Comparison of ENCODE assay signal across 8 cellular contexts in genomic region chr16:30571444-30572322, GRCh38. TPM values are rescaled to one million over a fixed set of nuclear protein-coding genes. Genes with fewer than 3 reads are reported as not detected.
A peak's percentile ranks its signal among the peaks of the same experiment; 100 is the strongest.
DNase-seq lines count a peak whose midpoint lies in the region; ATAC-seq and TF ChIP-seq lines count a peak whose summit lies in the region.

TSS of gene ZNF688 (minus strand) at chr16:30571714. CDS start at chr16:30571629, 85 bp downstream.

- H3K9me3 Mint-ChIP-seq in activated CD4-positive, alpha-beta T cell treated with anti-CD3 and anti-CD28 coated beads, Interleukin-2, amount 10 ng/mL, durations not matched to agents 7 days and 5 days, result no peaks in the 10 kb centered on the region
- H3K9me3 Mint-ChIP-seq in dendritic cell treated with granulocyte-macrophage colony-stimulating factor and Interleukin-4, amounts not matched to agents 40 ng/mL and 50 ng/mL, for 4 days, result no peaks in the 10 kb centered on the region

- peak; percentile 93 for DNase-seq in BE2C
- DNase-seq in GM19240 (ENCODE audit: insufficient read length, low spot score), result peak; percentile 96
- DNase-seq in NCI-H69 (lab: John Stamatoyannopoulos, UW), result peak; percentile 99
- DNase-seq in activated CD4-positive, alpha-beta T cell treated with anti-CD3 and anti-CD28 coated beads, Interleukin-2, amount 10 ng/mL, durations not matched to agents 7 days and 5 days, result peak; percentile 98
- DNase-seq in left lobe of liver (ENCODE audit: low spot score), result peak; percentile 89
- peak; percentile 94 for DNase-seq in stimulated activated CD4-positive, alpha-beta T cell treated with anti-CD3 and anti-CD28 coated beads, Interleukin-2, amount 100 ng/mL, for 4 hours (ENCODE audit: low read depth)

- CTCF ChIA-PET in activated CD4-positive, alpha-beta T cell treated with anti-CD3 and anti-CD28 coated beads, Interleukin-2, amount 10 ng/mL, durations not matched to agents 7 days and 5 days (lab: Charles Lee), result interaction anchor here (0.9 to 2.6 kb wide), 14 partner anchors 13 to 162 kb away, joined by 3 to 16 read pairs (median 5); partner anchors contain the start of genes DCTPP1, ZNF747, ZNF764 and ZNF785

- peak; percentile 77 for ATAC-seq in HG03460 (IDR thresholded peaks at IDR 0.05; ENCODE audit: unreplicated experiment)
- ATAC-seq in left lobe of liver, result peak; percentile 86

- intact Hi-C loops in dendritic cell treated with granulocyte-macrophage colony-stimulating factor and Interleukin-4, amounts not matched to agents 40 ng/mL and 50 ng/mL, for 4 days (cut with micrococcal nuclease), result loop anchor here (1.0 to 5.0 kb wide), 2 partner anchors 14 to 44 kb away; partner anchors contain the start of genes ZNF768 and ZNF785

- no peaks in the 10 kb centered on the region for H3K27me3 Mint-ChIP-seq in activated CD4-positive, alpha-beta T cell treated with anti-CD3 and anti-CD28 coated beads, Interleukin-2, amount 10 ng/mL, durations not matched to agents 7 days and 5 days
- peaks cover under 1% of the 10 kb centered on the region for H3K27me3 Mint-ChIP-seq in dendritic cell treated with granulocyte-macrophage colony-stimulating factor and Interleukin-4, amounts not matched to agents 40 ng/mL and 50 ng/mL, for 4 days

- H3K4me3 ChIP-seq in BE2C (ENCODE audit: low read depth, low read length), result peak within 1 kb of the TSS; percentile 84

- H3K36me3 Mint-ChIP-seq in activated CD4-positive, alpha-beta T cell treated with anti-CD3 and anti-CD28 coated beads, Interleukin-2, amount 10 ng/mL, durations not matched to agents 7 days and 5 days (ENCODE audit: low read depth), result peaks cover 8% of the 10 kb centered on the region
- no peaks in the 10 kb centered on the region for H3K36me3 Mint-ChIP-seq in dendritic cell treated with granulocyte-macrophage colony-stimulating factor and Interleukin-4, amounts not matched to agents 40 ng/mL and 50 ng/mL, for 4 days (ENCODE audit: low read depth)

- H3K36me3 ChIP-seq in BE2C, result 0 out of 2 replicates have a peak, but pooled peaks cover 3% of the 10 kb centered on the region

- peaks cover 52% of the 10 kb centered on the region for H3K4me1 Mint-ChIP-seq in activated CD4-positive, alpha-beta T cell treated with anti-CD3 and anti-CD28 coated beads, Interleukin-2, amount 10 ng/mL, durations not matched to agents 7 days and 5 days
- peaks cover 66% of the 10 kb centered on the region for H3K4me1 Mint-ChIP-seq in dendritic cell treated with granulocyte-macrophage colony-stimulating factor and Interleukin-4, amounts not matched to agents 40 ng/mL and 50 ng/mL, for 4 days (ENCODE audit: low read depth)

- H3K27ac Mint-ChIP-seq in activated CD4-positive, alpha-beta T cell treated with anti-CD3 and anti-CD28 coated beads, Interleukin-2, amount 10 ng/mL, durations not matched to agents 7 days and 5 days, result peak within 1 kb of the TSS; percentile 96
- H3K27ac Mint-ChIP-seq in dendritic cell treated with granulocyte-macrophage colony-stimulating factor and Interleukin-4, amounts not matched to agents 40 ng/mL and 50 ng/mL, for 4 days, result peak within 1 kb of the TSS; percentile 93

- TF ChIP-seq CTCF in BE2C (IDR thresholded peaks at IDR 0.05; ENCODE audit: low read depth, low read length), result no peak

- peak within 1 kb of the TSS; percentile 86 for H3K4me3 Mint-ChIP-seq in activated CD4-positive, alpha-beta T cell treated with anti-CD3 and anti-CD28 coated beads, Interleukin-2, amount 10 ng/mL, durations not matched to agents 7 days and 5 days
- H3K4me3 Mint-ChIP-seq in dendritic cell treated with granulocyte-macrophage colony-stimulating factor and Interleukin-4, amounts not matched to agents 40 ng/mL and 50 ng/mL, for 4 days, result peak within 1 kb of the TSS; percentile 88

- no peaks in the 10 kb centered on the region for H3K27me3 ChIP-seq in BE2C

- POLR2A ChIA-PET in activated CD4-positive, alpha-beta T cell treated with anti-CD3 and anti-CD28 coated beads, Interleukin-2, amount 10 ng/mL, durations not matched to agents 7 days and 5 days (lab: Charles Lee), result interaction anchor here (0.6 to 1.5 kb wide), 5 partner anchors 14 to 154 kb away, joined by 3 to 7 read pairs (median 4); partner anchors contain the start of gene ZNF785

- H3K4me1 ChIP-seq in BE2C, result no peaks in the 10 kb centered on the region; the same call in 1 of the 2 replicates

- no peaks in the 10 kb centered on the region for H3K9me3 ChIP-seq in BE2C

RNA-seq across cellular contexts. Expression of gene ZNF688, which starts in this region (rescaled TPM):
- polyA plus RNA-seq in BE2C (2012; ENCODE audit: insufficient read depth, insufficient read length, low read depth), result 19.9 TPM
- total RNA-seq in activated CD4-positive, alpha-beta T cell treated with anti-CD3 and anti-CD28 coated beads, Interleukin-2, amount 10 ng/mL, durations not matched to agents 7 days and 5 days, result 10 to 100 TPM; 13.3 to 13.8 TPM
- 8.8 TPM for total RNA-seq in left lobe of liver

Comparison
In these comparisons a context has a peak if more than half of its experiments do, and no peak if none do; other contexts are left out.
1. Peak in every context shown above with its lines: DNase-seq, ATAC-seq and H3K4me3 ChIP-seq.